ENCODE assay signal across 1 cellular context in the genomic region with DNA sequence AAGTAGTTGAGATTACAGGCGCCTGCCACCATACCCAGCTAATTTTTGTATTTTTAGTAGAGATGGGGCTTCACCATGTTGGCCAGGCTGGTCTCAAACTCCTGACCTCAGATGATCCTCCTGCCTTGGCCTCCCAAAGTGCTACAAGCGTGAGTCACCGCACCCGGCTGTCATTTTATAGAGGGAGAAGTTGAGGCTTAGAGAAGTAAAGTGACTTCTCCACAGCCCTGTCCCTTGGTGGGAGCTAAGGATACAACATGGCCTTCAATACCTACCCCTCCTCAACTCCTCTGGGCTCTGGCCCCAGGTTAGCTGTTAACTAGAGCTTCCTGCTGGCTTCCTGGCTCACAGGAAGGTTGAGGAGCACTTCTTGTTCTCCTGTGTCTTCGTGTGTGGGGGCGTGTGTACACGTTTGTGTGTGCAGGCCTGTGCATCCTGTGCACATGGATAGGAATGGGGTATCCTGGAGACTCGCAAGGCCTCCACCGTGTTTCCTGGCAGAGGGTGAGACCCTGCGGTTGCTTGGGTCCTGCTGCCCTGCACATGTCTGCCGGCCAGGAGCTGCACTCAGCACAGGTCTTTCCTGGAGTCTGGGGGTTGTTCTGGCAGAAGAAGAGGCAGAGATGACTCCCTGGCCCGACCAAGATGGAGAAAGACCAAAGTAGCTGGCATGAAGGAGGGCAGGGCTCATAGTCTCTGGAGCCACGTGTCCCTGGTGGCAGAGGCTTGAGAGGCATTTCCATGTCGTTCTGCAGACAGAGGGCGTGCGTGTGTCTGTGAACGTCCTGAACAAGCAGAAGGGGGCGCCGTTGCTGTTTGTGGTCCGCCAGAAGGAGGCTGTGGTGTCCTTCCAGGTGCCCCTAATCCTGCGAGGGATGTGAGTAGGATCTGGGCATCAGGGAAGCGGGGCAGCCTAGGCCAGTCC.
TF ChIP-seq lines count a peak whose summit lies in the region.

No MANE protein-coding gene starts in this region.

TF ChIP-seq in K562, 482 proteins besides CTCF, POLR2A, EP300 and RAD21 (continued from another document and continues in another):
- TF ChIP-seq, protein P1, sequence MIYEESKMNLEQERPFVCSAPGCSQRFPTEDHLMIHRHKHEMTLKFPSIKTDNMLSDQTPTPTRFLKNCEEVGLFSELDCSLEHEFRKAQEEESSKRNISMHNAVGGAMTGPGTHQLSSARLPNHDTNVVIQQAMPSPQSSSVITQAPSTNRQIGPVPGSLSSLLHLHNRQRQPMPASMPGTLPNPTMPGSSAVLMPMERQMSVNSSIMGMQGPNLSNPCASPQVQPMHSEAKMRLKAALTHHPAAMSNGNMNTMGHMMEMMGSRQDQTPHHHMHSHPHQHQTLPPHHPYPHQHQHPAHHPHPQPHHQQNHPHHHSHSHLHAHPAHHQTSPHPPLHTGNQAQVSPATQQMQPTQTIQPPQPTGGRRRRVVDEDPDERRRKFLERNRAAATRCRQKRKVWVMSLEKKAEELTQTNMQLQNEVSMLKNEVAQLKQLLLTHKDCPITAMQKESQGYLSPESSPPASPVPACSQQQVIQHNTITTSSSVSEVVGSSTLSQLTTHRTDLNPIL (CRISPR knock-in tag; IDR thresholded peaks at IDR 0.05): no peak
- no peak for TF ChIP-seq RHOXF2B (CRISPR knock-in tag; conservative IDR thresholded peaks at IDR 0.05)
- no peak for TF ChIP-seq NR2C2 (CRISPR knock-in tag; IDR thresholded peaks at IDR 0.05)
- no peak for TF ChIP-seq NR2C2 (tag; IDR thresholded peaks at IDR 0.05)
- TF ChIP-seq ZNF184 (CRISPR knock-in tag; IDR thresholded peaks at IDR 0.05): no peak
- no peak for TF ChIP-seq MTA3 (IDR thresholded peaks at IDR 0.05; ENCODE audit: borderline replicate concordance)
- TF ChIP-seq, protein P2, sequence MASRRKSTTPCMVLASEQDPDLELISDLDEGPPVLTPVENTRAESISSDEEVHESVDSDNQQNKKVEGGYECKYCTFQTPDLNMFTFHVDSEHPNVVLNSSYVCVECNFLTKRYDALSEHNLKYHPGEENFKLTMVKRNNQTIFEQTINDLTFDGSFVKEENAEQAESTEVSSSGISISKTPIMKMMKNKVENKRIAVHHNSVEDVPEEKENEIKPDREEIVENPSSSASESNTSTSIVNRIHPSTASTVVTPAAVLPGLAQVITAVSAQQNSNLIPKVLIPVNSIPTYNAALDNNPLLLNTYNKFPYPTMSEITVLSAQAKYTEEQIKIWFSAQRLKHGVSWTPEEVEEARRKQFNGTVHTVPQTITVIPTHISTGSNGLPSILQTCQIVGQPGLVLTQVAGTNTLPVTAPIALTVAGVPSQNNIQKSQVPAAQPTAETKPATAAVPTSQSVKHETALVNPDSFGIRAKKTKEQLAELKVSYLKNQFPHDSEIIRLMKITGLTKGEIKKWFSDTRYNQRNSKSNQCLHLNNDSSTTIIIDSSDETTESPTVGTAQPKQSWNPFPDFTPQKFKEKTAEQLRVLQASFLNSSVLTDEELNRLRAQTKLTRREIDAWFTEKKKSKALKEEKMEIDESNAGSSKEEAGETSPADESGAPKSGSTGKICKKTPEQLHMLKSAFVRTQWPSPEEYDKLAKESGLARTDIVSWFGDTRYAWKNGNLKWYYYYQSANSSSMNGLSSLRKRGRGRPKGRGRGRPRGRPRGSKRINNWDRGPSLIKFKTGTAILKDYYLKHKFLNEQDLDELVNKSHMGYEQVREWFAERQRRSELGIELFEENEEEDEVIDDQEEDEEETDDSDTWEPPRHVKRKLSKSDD (conservative IDR thresholded peaks at IDR 0.05; ENCODE audit: low read length): no peak
- no peak for TF ChIP-seq FIP1L1 (IDR thresholded peaks at IDR 0.05; ENCODE audit: low read depth, low read length, poor library complexity, severe bottlenecking)
- TF ChIP-seq, protein P3, sequence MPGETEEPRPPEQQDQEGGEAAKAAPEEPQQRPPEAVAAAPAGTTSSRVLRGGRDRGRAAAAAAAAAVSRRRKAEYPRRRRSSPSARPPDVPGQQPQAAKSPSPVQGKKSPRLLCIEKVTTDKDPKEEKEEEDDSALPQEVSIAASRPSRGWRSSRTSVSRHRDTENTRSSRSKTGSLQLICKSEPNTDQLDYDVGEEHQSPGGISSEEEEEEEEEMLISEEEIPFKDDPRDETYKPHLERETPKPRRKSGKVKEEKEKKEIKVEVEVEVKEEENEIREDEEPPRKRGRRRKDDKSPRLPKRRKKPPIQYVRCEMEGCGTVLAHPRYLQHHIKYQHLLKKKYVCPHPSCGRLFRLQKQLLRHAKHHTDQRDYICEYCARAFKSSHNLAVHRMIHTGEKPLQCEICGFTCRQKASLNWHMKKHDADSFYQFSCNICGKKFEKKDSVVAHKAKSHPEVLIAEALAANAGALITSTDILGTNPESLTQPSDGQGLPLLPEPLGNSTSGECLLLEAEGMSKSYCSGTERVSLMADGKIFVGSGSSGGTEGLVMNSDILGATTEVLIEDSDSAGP (CRISPR knock-in tag; IDR thresholded peaks at IDR 0.05): no peak; the same call in 1 of the 2 replicates
- no peak for TF ChIP-seq RBBP5 (IDR thresholded peaks at IDR 0.05; ENCODE audit: borderline replicate concordance, insufficient read depth, low read length, poor library complexity, severe bottlenecking)
- no peak for TF ChIP-seq DNMT1 (IDR thresholded peaks at IDR 0.05)
- no peak for TF ChIP-seq TBL1XR1 (IDR thresholded peaks at IDR 0.05; ENCODE audit: low read length in 2 of 2)
- no peak for TF ChIP-seq DDX20 (tag; IDR thresholded peaks at IDR 0.05; ENCODE audit: low read depth)
- TF ChIP-seq LCOR (CRISPR knock-in tag; IDR thresholded peaks at IDR 0.05): no peak
- no peak for TF ChIP-seq SETDB1 (IDR thresholded peaks at IDR 0.05; ENCODE audit: low read length)
- no peak for TF ChIP-seq ZEB2 (IDR thresholded peaks at IDR 0.05)
- no peak for TF ChIP-seq HNRNPL (IDR thresholded peaks at IDR 0.05; ENCODE audit: low read depth, low read length)
- TF ChIP-seq, protein P4, sequence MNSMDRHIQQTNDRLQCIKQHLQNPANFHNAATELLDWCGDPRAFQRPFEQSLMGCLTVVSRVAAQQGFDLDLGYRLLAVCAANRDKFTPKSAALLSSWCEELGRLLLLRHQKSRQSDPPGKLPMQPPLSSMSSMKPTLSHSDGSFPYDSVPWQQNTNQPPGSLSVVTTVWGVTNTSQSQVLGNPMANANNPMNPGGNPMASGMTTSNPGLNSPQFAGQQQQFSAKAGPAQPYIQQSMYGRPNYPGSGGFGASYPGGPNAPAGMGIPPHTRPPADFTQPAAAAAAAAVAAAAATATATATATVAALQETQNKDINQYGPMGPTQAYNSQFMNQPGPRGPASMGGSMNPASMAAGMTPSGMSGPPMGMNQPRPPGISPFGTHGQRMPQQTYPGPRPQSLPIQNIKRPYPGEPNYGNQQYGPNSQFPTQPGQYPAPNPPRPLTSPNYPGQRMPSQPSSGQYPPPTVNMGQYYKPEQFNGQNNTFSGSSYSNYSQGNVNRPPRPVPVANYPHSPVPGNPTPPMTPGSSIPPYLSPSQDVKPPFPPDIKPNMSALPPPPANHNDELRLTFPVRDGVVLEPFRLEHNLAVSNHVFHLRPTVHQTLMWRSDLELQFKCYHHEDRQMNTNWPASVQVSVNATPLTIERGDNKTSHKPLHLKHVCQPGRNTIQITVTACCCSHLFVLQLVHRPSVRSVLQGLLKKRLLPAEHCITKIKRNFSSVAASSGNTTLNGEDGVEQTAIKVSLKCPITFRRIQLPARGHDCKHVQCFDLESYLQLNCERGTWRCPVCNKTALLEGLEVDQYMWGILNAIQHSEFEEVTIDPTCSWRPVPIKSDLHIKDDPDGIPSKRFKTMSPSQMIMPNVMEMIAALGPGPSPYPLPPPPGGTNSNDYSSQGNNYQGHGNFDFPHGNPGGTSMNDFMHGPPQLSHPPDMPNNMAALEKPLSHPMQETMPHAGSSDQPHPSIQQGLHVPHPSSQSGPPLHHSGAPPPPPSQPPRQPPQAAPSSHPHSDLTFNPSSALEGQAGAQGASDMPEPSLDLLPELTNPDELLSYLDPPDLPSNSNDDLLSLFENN (IDR thresholded peaks at IDR 0.05; ENCODE audit: low read depth in 2 of 2, low read length in 2 of 2): no peak
- TF ChIP-seq, protein P5, sequence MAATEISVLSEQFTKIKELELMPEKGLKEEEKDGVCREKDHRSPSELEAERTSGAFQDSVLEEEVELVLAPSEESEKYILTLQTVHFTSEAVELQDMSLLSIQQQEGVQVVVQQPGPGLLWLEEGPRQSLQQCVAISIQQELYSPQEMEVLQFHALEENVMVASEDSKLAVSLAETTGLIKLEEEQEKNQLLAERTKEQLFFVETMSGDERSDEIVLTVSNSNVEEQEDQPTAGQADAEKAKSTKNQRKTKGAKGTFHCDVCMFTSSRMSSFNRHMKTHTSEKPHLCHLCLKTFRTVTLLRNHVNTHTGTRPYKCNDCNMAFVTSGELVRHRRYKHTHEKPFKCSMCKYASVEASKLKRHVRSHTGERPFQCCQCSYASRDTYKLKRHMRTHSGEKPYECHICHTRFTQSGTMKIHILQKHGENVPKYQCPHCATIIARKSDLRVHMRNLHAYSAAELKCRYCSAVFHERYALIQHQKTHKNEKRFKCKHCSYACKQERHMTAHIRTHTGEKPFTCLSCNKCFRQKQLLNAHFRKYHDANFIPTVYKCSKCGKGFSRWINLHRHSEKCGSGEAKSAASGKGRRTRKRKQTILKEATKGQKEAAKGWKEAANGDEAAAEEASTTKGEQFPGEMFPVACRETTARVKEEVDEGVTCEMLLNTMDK (IDR thresholded peaks at IDR 0.05; ENCODE audit: borderline replicate concordance, insufficient read depth, low read depth, low read length, poor library complexity, severe bottlenecking): peak; percentile 96
- TF ChIP-seq HDAC3 (IDR thresholded peaks at IDR 0.05; ENCODE audit: borderline replicate concordance, partially characterized antibody): no peak
- TF ChIP-seq, protein P6, sequence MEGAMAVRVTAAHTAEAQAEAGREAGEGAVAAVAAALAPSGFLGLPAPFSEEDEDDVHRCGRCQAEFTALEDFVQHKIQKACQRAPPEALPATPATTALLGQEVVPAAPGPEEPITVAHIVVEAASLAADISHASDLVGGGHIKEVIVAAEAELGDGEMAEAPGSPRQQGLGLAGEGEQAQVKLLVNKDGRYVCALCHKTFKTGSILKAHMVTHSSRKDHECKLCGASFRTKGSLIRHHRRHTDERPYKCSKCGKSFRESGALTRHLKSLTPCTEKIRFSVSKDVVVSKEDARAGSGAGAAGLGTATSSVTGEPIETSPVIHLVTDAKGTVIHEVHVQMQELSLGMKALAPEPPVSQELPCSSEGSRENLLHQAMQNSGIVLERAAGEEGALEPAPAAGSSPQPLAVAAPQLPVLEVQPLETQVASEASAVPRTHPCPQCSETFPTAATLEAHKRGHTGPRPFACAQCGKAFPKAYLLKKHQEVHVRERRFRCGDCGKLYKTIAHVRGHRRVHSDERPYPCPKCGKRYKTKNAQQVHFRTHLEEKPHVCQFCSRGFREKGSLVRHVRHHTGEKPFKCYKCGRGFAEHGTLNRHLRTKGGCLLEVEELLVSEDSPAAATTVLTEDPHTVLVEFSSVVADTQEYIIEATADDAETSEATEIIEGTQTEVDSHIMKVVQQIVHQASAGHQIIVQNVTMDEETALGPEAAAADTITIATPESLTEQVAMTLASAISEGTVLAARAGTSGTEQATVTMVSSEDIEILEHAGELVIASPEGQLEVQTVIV (CRISPR knock-in tag; IDR thresholded peaks at IDR 0.05; ENCODE audit: borderline replicate concordance): no peak
- no peak for TF ChIP-seq POLR2H (tag; IDR thresholded peaks at IDR 0.05; ENCODE audit: low read depth)
- TF ChIP-seq, protein P7, sequence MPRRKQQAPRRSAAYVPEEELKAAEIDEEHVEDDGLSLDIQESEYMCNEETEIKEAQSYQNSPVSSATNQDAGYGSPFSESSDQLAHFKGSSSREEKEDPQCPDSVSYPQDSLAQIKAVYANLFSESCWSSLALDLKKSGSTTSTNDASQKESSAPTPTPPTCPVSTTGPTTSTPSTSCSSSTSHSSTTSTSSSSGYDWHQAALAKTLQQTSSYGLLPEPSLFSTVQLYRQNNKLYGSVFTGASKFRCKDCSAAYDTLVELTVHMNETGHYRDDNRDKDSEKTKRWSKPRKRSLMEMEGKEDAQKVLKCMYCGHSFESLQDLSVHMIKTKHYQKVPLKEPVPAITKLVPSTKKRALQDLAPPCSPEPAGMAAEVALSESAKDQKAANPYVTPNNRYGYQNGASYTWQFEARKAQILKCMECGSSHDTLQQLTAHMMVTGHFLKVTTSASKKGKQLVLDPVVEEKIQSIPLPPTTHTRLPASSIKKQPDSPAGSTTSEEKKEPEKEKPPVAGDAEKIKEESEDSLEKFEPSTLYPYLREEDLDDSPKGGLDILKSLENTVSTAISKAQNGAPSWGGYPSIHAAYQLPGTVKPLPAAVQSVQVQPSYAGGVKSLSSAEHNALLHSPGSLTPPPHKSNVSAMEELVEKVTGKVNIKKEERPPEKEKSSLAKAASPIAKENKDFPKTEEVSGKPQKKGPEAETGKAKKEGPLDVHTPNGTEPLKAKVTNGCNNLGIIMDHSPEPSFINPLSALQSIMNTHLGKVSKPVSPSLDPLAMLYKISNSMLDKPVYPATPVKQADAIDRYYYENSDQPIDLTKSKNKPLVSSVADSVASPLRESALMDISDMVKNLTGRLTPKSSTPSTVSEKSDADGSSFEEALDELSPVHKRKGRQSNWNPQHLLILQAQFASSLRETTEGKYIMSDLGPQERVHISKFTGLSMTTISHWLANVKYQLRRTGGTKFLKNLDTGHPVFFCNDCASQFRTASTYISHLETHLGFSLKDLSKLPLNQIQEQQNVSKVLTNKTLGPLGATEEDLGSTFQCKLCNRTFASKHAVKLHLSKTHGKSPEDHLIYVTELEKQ (CRISPR knock-in tag; IDR thresholded peaks at IDR 0.05): no peak
- TF ChIP-seq CBFA2T3 (IDR thresholded peaks at IDR 0.05): no peak
- TF ChIP-seq BCOR (IDR thresholded peaks at IDR 0.05): no peak
- no peak for TF ChIP-seq MEF2A (IDR thresholded peaks at IDR 0.05; ENCODE audit: control insufficient read depth, low read depth, low read length)
- TF ChIP-seq PPARD (CRISPR knock-in tag; IDR thresholded peaks at IDR 0.05): no peak
- TF ChIP-seq, protein P8, sequence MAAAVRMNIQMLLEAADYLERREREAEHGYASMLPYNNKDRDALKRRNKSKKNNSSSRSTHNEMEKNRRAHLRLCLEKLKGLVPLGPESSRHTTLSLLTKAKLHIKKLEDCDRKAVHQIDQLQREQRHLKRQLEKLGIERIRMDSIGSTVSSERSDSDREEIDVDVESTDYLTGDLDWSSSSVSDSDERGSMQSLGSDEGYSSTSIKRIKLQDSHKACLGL (CRISPR knock-in tag; IDR thresholded peaks at IDR 0.05; ENCODE audit: borderline replicate concordance, poor library complexity, severe bottlenecking): no peak
- no peak for TF ChIP-seq JUN (IDR thresholded peaks at IDR 0.05; ENCODE audit: borderline replicate concordance, low read depth, low read length)
- peak; percentile 48; the same call in 1 of the 2 replicates for TF ChIP-seq JUN (CRISPR knock-in tag; IDR thresholded peaks at IDR 0.05; ENCODE audit: borderline replicate concordance)
- TF ChIP-seq KAT7 (CRISPR knock-in tag; IDR thresholded peaks at IDR 0.05; ENCODE audit: borderline replicate concordance): 0 out of 2 replicates have a peak, but pooled peaks have one; percentile 45
- TF ChIP-seq POLR2AphosphoS2 (IDR thresholded peaks at IDR 0.05; ENCODE audit: low read length): no peak
- no peak for TF ChIP-seq TRIM28 (IDR thresholded peaks at IDR 0.05)
- no peak for TF ChIP-seq ZNF551 (CRISPR knock-in tag; IDR thresholded peaks at IDR 0.05)
- no peak for TF ChIP-seq ZNF444 (CRISPR knock-in tag; IDR thresholded peaks at IDR 0.05)
- TF ChIP-seq, protein P9, sequence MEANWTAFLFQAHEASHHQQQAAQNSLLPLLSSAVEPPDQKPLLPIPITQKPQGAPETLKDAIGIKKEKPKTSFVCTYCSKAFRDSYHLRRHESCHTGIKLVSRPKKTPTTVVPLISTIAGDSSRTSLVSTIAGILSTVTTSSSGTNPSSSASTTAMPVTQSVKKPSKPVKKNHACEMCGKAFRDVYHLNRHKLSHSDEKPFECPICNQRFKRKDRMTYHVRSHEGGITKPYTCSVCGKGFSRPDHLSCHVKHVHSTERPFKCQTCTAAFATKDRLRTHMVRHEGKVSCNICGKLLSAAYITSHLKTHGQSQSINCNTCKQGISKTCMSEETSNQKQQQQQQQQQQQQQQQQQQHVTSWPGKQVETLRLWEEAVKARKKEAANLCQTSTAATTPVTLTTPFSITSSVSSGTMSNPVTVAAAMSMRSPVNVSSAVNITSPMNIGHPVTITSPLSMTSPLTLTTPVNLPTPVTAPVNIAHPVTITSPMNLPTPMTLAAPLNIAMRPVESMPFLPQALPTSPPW (CRISPR knock-in tag; IDR thresholded peaks at IDR 0.05): no peak
- no peak for TF ChIP-seq KHSRP (IDR thresholded peaks at IDR 0.05)
